In the genomic region with DNA sequence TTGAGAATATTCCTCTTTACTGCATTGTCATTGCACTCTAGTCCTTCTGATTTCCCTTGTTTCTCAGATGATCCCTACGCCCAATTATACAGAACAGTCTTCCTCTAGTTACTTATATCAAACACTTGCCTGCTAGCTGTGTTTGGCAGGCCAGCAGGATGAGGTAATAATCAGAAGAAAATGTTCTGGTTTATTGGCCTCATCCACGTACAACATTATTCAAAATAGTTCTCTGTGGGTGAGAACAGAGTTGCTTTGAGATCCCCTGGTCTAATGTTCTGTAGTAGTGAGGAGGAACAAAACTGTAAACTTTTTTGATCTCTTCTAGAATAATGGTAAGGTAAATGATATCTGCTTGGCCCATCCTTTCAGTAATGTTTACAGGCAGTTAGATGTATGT, we compare ENCODE assay signal across 14 cellular contexts. TPM values are rescaled to one million over a fixed set of nuclear protein-coding genes. Genes with fewer than 3 reads are reported as not detected.
DNase-seq lines count a peak whose midpoint lies in the region; ATAC-seq and TF ChIP-seq lines count a peak whose summit lies in the region.
"Had no signal": no experiment of that assay in that cellular context is flagged by ENCODE, and none has a peak within 500 bp of the region (broad histone marks: within the 10 kb centered on the region; RNA-seq: fewer than 3 reads in every experiment).

No MANE protein-coding gene starts in this region.

- H3K4me1 ChIP-seq in mucosa of descending colon (ENCODE audit: low read depth) (peaks cover 15% of the 10 kb centered on the region), tibial nerve (peaks cover 5 to 81% (median 41%) of the 10 kb centered on the region in 4 donors), upper lobe of right lung (peaks cover 7% of the 10 kb centered on the region)

- DNase-seq in activated CD4-positive, alpha-beta T cell treated with anti-CD3 and anti-CD28 coated beads for 36 hours = no peak
- no peak for DNase-seq in activated CD4-positive, alpha-beta T cell treated with anti-CD3 and anti-CD28 coated beads for 4 hours
- DNase-seq in central memory CD8-positive, alpha-beta T cell (ENCODE audit: low spot score in 2 of 2) = no peak
- DNase-seq in mucosa of descending colon = no peak
- peak in 1 of 2 donors; percentile 29 for DNase-seq in tibial nerve (ENCODE audit: low spot score in 2 of 2)
- no peak for DNase-seq in upper lobe of right lung
- DNase-seq: activated CD4-positive, alpha-beta T cell treated with anti-CD3 and anti-CD28 coated beads, Interleukin-2, amount 50 U/mL, for 1 hour; GDM1; NCI-H2171 treated with DMSO at 0.1 percent for 48 hours; SJCRH30 had no signal

- H3K27ac Mint-ChIP-seq in activated CD4-positive, alpha-beta T cell treated with anti-CD3 and anti-CD28 coated beads for 36 hours = peak overlapping the region; percentile 52
- peak overlapping the region; percentile 65 for H3K27ac Mint-ChIP-seq in central memory CD8-positive, alpha-beta T cell (ENCODE audit: low read depth)

- ATAC-seq in activated CD4-positive, alpha-beta T cell treated with anti-CD3 and anti-CD28 coated beads for 36 hours = no peak
- no peak for ATAC-seq in central memory CD8-positive, alpha-beta T cell (replicated peaks; ENCODE audit: extremely low read depth, poor library complexity, severe bottlenecking)
- ATAC-seq in mucosa of descending colon (peak; percentile 10), upper lobe of right lung (no peak), GM18867 (IDR thresholded peaks at IDR 0.05; ENCODE audit: unreplicated experiment) (no peak), GM21723 (IDR thresholded peaks at IDR 0.05; ENCODE audit: unreplicated experiment) (no peak)

- H3K4me1 Mint-ChIP-seq in activated CD4-positive, alpha-beta T cell treated with anti-CD3 and anti-CD28 coated beads for 36 hours = peaks cover 83% of the 10 kb centered on the region
- H3K4me1 Mint-ChIP-seq in central memory CD8-positive, alpha-beta T cell = peaks cover 61% of the 10 kb centered on the region

- no peaks in the 10 kb centered on the region for H3K9me3 Mint-ChIP-seq in activated CD4-positive, alpha-beta T cell treated with anti-CD3 and anti-CD28 coated beads for 36 hours (ENCODE audit: low read depth)
- no peaks in the 10 kb centered on the region for H3K9me3 Mint-ChIP-seq in central memory CD8-positive, alpha-beta T cell

- H3K27ac ChIP-seq in tibial nerve (peak overlapping the region; percentile 49 to 93 (median 85)), upper lobe of right lung (no peak overlapping the region)
- H3K27ac ChIP-seq: neutrophil had no signal

- no peaks in the 10 kb centered on the region for H3K27me3 Mint-ChIP-seq in activated CD4-positive, alpha-beta T cell treated with anti-CD3 and anti-CD28 coated beads for 36 hours
- H3K27me3 Mint-ChIP-seq in central memory CD8-positive, alpha-beta T cell = no peaks in the 10 kb centered on the region

- H3K27me3 ChIP-seq in tibial nerve (no peaks in the 10 kb centered on the region), upper lobe of right lung (no peaks in the 10 kb centered on the region)
- H3K27me3 ChIP-seq: neutrophil, SJCRH30 had no signal

- intact Hi-C loops in activated CD4-positive, alpha-beta T cell treated with anti-CD3 and anti-CD28 coated beads for 36 hours (cut with DNase I, micrococcal nuclease) = loop anchor here (2.0 to 5.0 kb wide), 6 partner anchors 126 to 395 kb away; no protein-coding TSS in a partner anchor
- intact Hi-C loops in mucosa of descending colon (cut with DNase I, micrococcal nuclease) = loop anchor here in 1 of 2 donors (10.0 kb wide), 1 partner anchor 253 kb away; no protein-coding TSS in a partner anchor
- intact Hi-C loops in upper lobe of right lung (cut with DNase I) = no loop called here

- TF ChIP-seq EP300 in tibial nerve (IDR thresholded peaks at IDR 0.05) = peak in 1 of 2 donors; percentile 12

- H3K36me3 ChIP-seq in mucosa of descending colon (ENCODE audit: low read depth) (no peaks in the 10 kb centered on the region), tibial nerve (no peaks in the 10 kb centered on the region), upper lobe of right lung (no peaks in the 10 kb centered on the region)
- H3K36me3 ChIP-seq: neutrophil, SJCRH30 had no signal

- no peak for TF ChIP-seq POLR2A in tibial nerve (IDR thresholded peaks at IDR 0.05)

- H3K9me3 ChIP-seq in mucosa of descending colon = no peaks in the 10 kb centered on the region
- no peaks in the 10 kb centered on the region for H3K9me3 ChIP-seq in tibial nerve
- H3K9me3 ChIP-seq in upper lobe of right lung = no peaks in the 10 kb centered on the region
- H3K9me3 ChIP-seq: neutrophil, SJCRH30 had no signal

- no peak overlapping the region for H3K4me3 Mint-ChIP-seq in activated CD4-positive, alpha-beta T cell treated with anti-CD3 and anti-CD28 coated beads for 36 hours
- H3K4me3 Mint-ChIP-seq in central memory CD8-positive, alpha-beta T cell = no peak overlapping the region

- TF ChIP-seq CTCF in mucosa of descending colon (IDR thresholded peaks at IDR 0.05) (no peak), tibial nerve (IDR thresholded peaks at IDR 0.05) (no peak), upper lobe of right lung (IDR thresholded peaks at IDR 0.05) (no peak)

- H3K4me3 ChIP-seq in mucosa of descending colon (no peak overlapping the region), tibial nerve (no peak overlapping the region), upper lobe of right lung (no peak overlapping the region)
- H3K4me3 ChIP-seq: SJCRH30 had no signal

- H3K36me3 Mint-ChIP-seq in activated CD4-positive, alpha-beta T cell treated with anti-CD3 and anti-CD28 coated beads for 36 hours (ENCODE audit: low read depth) = peaks cover 3% of the 10 kb centered on the region
- peaks cover 3% of the 10 kb centered on the region for H3K36me3 Mint-ChIP-seq in central memory CD8-positive, alpha-beta T cell (ENCODE audit: insufficient read depth)

- POLR2A ChIA-PET in activated CD4-positive, alpha-beta T cell treated with anti-CD3 and anti-CD28 coated beads for 36 hours (lab: Charles Lee) = interaction anchor here (0.5 kb wide), 2 partner anchors 40 to 1422 kb away, joined by 3 to 4 read pairs; no protein-coding TSS in a partner anchor

- CTCF ChIA-PET in activated CD4-positive, alpha-beta T cell treated with anti-CD3 and anti-CD28 coated beads for 36 hours (lab: Charles Lee) = interaction anchor here (0.7 to 3.5 kb wide), 12 partner anchors 16 to 395 kb away, joined by 3 to 20 read pairs (median 5); no protein-coding TSS in a partner anchor

- 45 to 47% methylated on average over 2 of the region's 2 CpGs for WGBS in tibial nerve, 2 donors

RNA-seq across cellular contexts. Expression of a gene that starts 22.3 kb away (rescaled TPM):
- total RNA-seq in activated CD4-positive, alpha-beta T cell treated with anti-CD3 and anti-CD28 coated beads for 36 hours = not detected
- total RNA-seq in mucosa of descending colon (not detected), tibial nerve (not detected), upper lobe of right lung (not detected)
- total RNA-seq: bronchial epithelial cell had no signal

RNA-seq across cellular contexts. Expression of a gene that starts 45.7 kb away (rescaled TPM):
- total RNA-seq in activated CD4-positive, alpha-beta T cell treated with anti-CD3 and anti-CD28 coated beads for 36 hours = 10 to 100 TPM; 14.7 to 17.1 TPM
- total RNA-seq in mucosa of descending colon (10 to 100 TPM; 25.6 to 27.7 (median 26.3) TPM), tibial nerve (10 to 100 TPM; 13.5 to 25.5 (median 18.8) TPM), upper lobe of right lung (21.0 TPM)
